Comparison of ENCODE assay signal across 1 cellular context in the genomic region with DNA sequence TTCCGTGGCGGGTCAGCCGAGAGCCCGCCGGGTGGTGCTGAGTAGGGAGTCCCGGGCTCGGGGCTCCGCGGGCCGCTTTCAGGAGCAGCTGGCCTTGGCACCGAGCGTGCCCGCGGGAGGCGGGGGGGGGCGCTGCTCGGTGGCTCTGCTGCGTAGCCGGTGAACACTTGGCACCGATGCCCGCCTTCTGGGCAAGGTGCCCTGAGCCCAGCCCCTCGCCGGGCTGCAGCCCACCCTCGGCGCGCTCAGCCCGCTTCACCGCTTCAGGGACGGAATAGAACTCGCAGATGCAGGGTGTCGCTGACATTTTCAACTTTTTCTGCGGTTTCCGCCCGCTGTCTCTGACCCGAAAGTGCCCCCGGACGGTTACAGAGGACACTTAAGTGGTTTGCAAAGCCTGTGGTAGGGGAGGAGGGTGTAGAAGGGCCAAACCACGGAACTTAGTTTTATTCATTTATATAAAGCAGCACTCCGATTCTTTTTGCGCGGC.
A peak's percentile ranks its signal among the peaks of the same experiment; 100 is the strongest.
TF ChIP-seq lines count a peak whose summit lies in the region.

No MANE protein-coding gene starts in this region.

TF ChIP-seq in GM12878, 131 proteins besides CTCF, POLR2A, EP300 and RAD21 (continued from another document):
- TF ChIP-seq TCF12 (IDR thresholded peaks at IDR 0.05; ENCODE audit: low read depth, low read length) = 0 out of 2 replicates have a peak, but pooled peaks have one; percentile 45
- TF ChIP-seq, protein P1, sequence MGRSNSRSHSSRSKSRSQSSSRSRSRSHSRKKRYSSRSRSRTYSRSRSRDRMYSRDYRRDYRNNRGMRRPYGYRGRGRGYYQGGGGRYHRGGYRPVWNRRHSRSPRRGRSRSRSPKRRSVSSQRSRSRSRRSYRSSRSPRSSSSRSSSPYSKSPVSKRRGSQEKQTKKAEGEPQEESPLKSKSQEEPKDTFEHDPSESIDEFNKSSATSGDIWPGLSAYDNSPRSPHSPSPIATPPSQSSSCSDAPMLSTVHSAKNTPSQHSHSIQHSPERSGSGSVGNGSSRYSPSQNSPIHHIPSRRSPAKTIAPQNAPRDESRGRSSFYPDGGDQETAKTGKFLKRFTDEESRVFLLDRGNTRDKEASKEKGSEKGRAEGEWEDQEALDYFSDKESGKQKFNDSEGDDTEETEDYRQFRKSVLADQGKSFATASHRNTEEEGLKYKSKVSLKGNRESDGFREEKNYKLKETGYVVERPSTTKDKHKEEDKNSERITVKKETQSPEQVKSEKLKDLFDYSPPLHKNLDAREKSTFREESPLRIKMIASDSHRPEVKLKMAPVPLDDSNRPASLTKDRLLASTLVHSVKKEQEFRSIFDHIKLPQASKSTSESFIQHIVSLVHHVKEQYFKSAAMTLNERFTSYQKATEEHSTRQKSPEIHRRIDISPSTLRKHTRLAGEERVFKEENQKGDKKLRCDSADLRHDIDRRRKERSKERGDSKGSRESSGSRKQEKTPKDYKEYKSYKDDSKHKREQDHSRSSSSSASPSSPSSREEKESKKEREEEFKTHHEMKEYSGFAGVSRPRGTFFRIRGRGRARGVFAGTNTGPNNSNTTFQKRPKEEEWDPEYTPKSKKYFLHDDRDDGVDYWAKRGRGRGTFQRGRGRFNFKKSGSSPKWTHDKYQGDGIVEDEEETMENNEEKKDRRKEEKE (IDR thresholded peaks at IDR 0.05) = no peak
- peak; percentile 97 for TF ChIP-seq NR2F1 (conservative IDR thresholded peaks at IDR 0.05)
- no peak for TF ChIP-seq NR2C2 (IDR thresholded peaks at IDR 0.05; ENCODE audit: borderline replicate concordance, control insufficient read depth, insufficient read length, low read depth)
- no peak for TF ChIP-seq EZH2 (IDR thresholded peaks at IDR 0.05; ENCODE audit: borderline replicate concordance, control insufficient read depth, low read depth, low read length)
- TF ChIP-seq IRF4 (IDR thresholded peaks at IDR 0.05; ENCODE audit: low read depth, low read length) = 0 out of 2 replicates have a peak, but pooled peaks have one; percentile 37
- peak; percentile 30 for TF ChIP-seq MEF2B (IDR thresholded peaks at IDR 0.05; ENCODE audit: partially characterized antibody, poor library complexity, severe bottlenecking)
- no peak for TF ChIP-seq CEBPB (IDR thresholded peaks at IDR 0.05; ENCODE audit: borderline replicate concordance in 1 of 2, low read depth in 2 of 2, low read length in 2 of 2)
- 0 out of 2 replicates have a peak, but pooled peaks have one; percentile 44 for TF ChIP-seq BACH1 (IDR thresholded peaks at IDR 0.05; ENCODE audit: borderline replicate concordance)
- TF ChIP-seq YBX1 (IDR thresholded peaks at IDR 0.05) = no peak
- no peak for TF ChIP-seq NFXL1 (IDR thresholded peaks at IDR 0.05; ENCODE audit: borderline replicate concordance)
- TF ChIP-seq, protein P2, sequence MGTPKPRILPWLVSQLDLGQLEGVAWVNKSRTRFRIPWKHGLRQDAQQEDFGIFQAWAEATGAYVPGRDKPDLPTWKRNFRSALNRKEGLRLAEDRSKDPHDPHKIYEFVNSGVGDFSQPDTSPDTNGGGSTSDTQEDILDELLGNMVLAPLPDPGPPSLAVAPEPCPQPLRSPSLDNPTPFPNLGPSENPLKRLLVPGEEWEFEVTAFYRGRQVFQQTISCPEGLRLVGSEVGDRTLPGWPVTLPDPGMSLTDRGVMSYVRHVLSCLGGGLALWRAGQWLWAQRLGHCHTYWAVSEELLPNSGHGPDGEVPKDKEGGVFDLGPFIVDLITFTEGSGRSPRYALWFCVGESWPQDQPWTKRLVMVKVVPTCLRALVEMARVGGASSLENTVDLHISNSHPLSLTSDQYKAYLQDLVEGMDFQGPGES (IDR thresholded peaks at IDR 0.05) = no peak
- TF ChIP-seq, protein P3, sequence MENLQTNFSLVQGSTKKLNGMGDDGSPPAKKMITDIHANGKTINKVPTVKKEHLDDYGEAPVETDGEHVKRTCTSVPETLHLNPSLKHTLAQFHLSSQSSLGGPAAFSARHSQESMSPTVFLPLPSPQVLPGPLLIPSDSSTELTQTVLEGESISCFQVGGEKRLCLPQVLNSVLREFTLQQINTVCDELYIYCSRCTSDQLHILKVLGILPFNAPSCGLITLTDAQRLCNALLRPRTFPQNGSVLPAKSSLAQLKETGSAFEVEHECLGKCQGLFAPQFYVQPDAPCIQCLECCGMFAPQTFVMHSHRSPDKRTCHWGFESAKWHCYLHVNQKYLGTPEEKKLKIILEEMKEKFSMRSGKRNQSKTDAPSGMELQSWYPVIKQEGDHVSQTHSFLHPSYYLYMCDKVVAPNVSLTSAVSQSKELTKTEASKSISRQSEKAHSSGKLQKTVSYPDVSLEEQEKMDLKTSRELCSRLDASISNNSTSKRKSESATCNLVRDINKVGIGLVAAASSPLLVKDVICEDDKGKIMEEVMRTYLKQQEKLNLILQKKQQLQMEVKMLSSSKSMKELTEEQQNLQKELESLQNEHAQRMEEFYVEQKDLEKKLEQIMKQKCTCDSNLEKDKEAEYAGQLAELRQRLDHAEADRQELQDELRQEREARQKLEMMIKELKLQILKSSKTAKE (IDR thresholded peaks at IDR 0.05; ENCODE audit: low read depth, poor library complexity, severe bottlenecking) = peak; percentile 83
- peak; percentile 58; the same call in 1 of the 2 replicates for TF ChIP-seq ATF2 (IDR thresholded peaks at IDR 0.05; ENCODE audit: low read length)
- 0 out of 2 replicates have a peak, but pooled peaks have one; percentile 9 for TF ChIP-seq NR2C1 (IDR thresholded peaks at IDR 0.05)
- peak; percentile 60; the same call in 1 of the 2 replicates for TF ChIP-seq EED (IDR thresholded peaks at IDR 0.05; ENCODE audit: low read depth)
- TF ChIP-seq EGR1 (IDR thresholded peaks at IDR 0.05; ENCODE audit: borderline replicate concordance in 1 of 2, low read depth in 2 of 2, low read length in 2 of 2) = 0 out of 3 replicates have a peak, but pooled peaks of 1 of the 2 experiments have one; percentile 49
- peak; percentile 89 for TF ChIP-seq TBL1XR1 (IDR thresholded peaks at IDR 0.05; ENCODE audit: low read depth, low read length)
- peak; percentile 68 for TF ChIP-seq NFIC (IDR thresholded peaks at IDR 0.05; ENCODE audit: low read depth, low read length)
- TF ChIP-seq, protein P4, sequence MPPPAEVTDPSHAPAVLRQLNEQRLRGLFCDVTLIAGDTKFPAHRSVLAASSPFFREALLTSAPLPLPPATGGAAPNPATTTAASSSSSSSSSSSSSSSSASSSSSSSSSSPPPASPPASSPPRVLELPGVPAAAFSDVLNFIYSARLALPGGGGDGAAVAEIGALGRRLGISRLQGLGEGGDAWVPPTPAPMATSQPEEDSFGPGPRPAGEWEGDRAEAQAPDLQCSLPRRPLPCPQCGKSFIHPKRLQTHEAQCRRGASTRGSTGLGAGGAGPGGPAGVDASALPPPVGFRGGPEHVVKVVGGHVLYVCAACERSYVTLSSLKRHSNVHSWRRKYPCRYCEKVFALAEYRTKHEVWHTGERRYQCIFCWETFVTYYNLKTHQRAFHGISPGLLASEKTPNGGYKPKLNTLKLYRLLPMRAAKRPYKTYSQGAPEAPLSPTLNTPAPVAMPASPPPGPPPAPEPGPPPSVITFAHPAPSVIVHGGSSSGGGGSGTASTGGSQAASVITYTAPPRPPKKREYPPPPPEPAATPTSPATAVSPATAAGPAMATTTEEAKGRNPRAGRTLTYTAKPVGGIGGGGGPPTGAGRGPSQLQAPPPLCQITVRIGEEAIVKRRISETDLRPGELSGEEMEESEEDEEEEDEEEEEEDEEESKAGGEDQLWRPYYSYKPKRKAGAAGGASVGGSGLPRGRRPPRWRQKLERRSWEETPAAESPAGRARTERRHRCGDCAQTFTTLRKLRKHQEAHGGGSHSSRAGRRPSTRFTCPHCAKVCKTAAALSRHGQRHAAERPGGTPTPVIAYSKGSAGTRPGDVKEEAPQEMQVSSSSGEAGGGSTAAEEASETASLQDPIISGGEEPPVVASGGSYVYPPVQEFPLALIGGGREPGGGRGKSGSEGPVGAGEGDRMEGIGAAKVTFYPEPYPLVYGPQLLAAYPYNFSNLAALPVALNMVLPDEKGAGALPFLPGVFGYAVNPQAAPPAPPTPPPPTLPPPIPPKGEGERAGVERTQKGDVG (CRISPR knock-in tag; IDR thresholded peaks at IDR 0.05) = no peak
- peak; percentile 47; the same call in 1 of the 2 replicates for TF ChIP-seq GABPA (IDR thresholded peaks at IDR 0.05; ENCODE audit: low read depth)
- peak; percentile 20 for TF ChIP-seq HDAC6 (IDR thresholded peaks at IDR 0.05; ENCODE audit: unreplicated experiment)
- 0 out of 2 replicates have a peak, but pooled peaks have one; percentile 58 for TF ChIP-seq BCL11A (IDR thresholded peaks at IDR 0.05; ENCODE audit: low read depth, low read length)
- peak; percentile 83 for TF ChIP-seq MYB (IDR thresholded peaks at IDR 0.05; ENCODE audit: borderline replicate concordance, low read depth, low read length)
- no peak for TF ChIP-seq BRCA1 (IDR thresholded peaks at IDR 0.05; ENCODE audit: low read depth, low read length)
- no peak for TF ChIP-seq FOXK2 (IDR thresholded peaks at IDR 0.05)
- TF ChIP-seq POU2F2 (IDR thresholded peaks at IDR 0.05; ENCODE audit: borderline replicate concordance, low read depth, low read length) = peak; percentile 93
- no peak for TF ChIP-seq MAX (IDR thresholded peaks at IDR 0.05; ENCODE audit: low read depth, low read length)
- TF ChIP-seq, protein P5, sequence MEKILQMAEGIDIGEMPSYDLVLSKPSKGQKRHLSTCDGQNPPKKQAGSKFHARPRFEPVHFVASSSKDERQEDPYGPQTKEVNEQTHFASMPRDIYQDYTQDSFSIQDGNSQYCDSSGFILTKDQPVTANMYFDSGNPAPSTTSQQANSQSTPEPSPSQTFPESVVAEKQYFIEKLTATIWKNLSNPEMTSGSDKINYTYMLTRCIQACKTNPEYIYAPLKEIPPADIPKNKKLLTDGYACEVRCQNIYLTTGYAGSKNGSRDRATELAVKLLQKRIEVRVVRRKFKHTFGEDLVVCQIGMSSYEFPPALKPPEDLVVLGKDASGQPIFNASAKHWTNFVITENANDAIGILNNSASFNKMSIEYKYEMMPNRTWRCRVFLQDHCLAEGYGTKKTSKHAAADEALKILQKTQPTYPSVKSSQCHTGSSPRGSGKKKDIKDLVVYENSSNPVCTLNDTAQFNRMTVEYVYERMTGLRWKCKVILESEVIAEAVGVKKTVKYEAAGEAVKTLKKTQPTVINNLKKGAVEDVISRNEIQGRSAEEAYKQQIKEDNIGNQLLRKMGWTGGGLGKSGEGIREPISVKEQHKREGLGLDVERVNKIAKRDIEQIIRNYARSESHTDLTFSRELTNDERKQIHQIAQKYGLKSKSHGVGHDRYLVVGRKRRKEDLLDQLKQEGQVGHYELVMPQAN (conservative IDR thresholded peaks at IDR 0.05) = peak; percentile 34; the same call in 1 of the 2 replicates
- TF ChIP-seq SMARCA5 (IDR thresholded peaks at IDR 0.05) = 0 out of 2 replicates have a peak, but pooled peaks have one; percentile 17
- no peak for TF ChIP-seq KLF5 (IDR thresholded peaks at IDR 0.05; ENCODE audit: partially characterized antibody)
TF ChIP-seq in GM12878: peak in this region for 41.
